Comparison of ENCODE assay signal across 14 cellular contexts in genomic region chr10:30897045-30897444, GRCh38.
"Had no signal": no experiment of that assay in that cellular context is flagged by ENCODE, and none has a peak within 500 bp of the region (broad histone marks: within the 10 kb centered on the region; RNA-seq: fewer than 3 reads in every experiment).

No MANE protein-coding gene starts in this region.

- H3K27ac ChIP-seq: gastroesophageal sphincter, heart right ventricle, parathyroid adenoma, SK-N-MC, tibial artery had no signal

- H3K4me3 Mint-ChIP-seq: naive B cell; stimulated activated memory B cell treated with anti-CD40 and anti-IgM and Interleukin-4, amounts not matched to agents 10 μg/mL and 1 μg/mL and 100 μg/mL, for 72 hours; T-cell; WTC11 had no signal

- H3K4me1 ChIP-seq: heart right ventricle, parathyroid adenoma, tibial artery had no signal

- H3K4me3 ChIP-seq: gastroesophageal sphincter, heart right ventricle, lung, SK-N-MC, tibial artery had no signal

- H3K4me1 Mint-ChIP-seq: naive B cell; stimulated activated memory B cell treated with anti-CD40 and anti-IgM and Interleukin-4, amounts not matched to agents 10 μg/mL and 1 μg/mL and 100 μg/mL, for 72 hours had no signal

- H3K27ac Mint-ChIP-seq: stimulated activated memory B cell treated with anti-CD40 and anti-IgM and Interleukin-4, amounts not matched to agents 10 μg/mL and 1 μg/mL and 100 μg/mL, for 72 hours; T-cell; WTC11 had no signal

- H3K9me3 Mint-ChIP-seq: stimulated activated memory B cell treated with anti-CD40 and anti-IgM and Interleukin-4, amounts not matched to agents 10 μg/mL and 1 μg/mL and 100 μg/mL, for 72 hours had no signal

- H2AFZ ChIP-seq: parathyroid adenoma had no signal

- ATAC-seq: gastroesophageal sphincter; heart right ventricle; left cardiac atrium; stimulated activated memory B cell treated with anti-CD40 and anti-IgM and Interleukin-4, amounts not matched to agents 10 μg/mL and 1 μg/mL and 100 μg/mL, for 72 hours; T-cell; WTC11 had no signal

- DNase-seq: activated CD4-positive, alpha-beta T cell treated with anti-CD3 and anti-CD28 coated beads, Interleukin-2, amount 50 U/mL, for 1 hour; activated naive CD4-positive, alpha-beta T cell; heart right ventricle; left cardiac atrium; midbrain; naive B cell; T-cell; tibial artery had no signal

- H3K9ac ChIP-seq: parathyroid adenoma had no signal

- H3K27me3 Mint-ChIP-seq: naive B cell; stimulated activated memory B cell treated with anti-CD40 and anti-IgM and Interleukin-4, amounts not matched to agents 10 μg/mL and 1 μg/mL and 100 μg/mL, for 72 hours; T-cell had no signal

- H3K9me3 ChIP-seq: gastroesophageal sphincter, heart right ventricle, tibial artery had no signal

- H3K27me3 ChIP-seq: gastroesophageal sphincter, heart right ventricle, tibial artery had no signal
